Comparison of ENCODE assay signal across 20 cellular contexts in genomic region chr6:82374481-82374880, GRCh38. TPM values are rescaled to one million over a fixed set of nuclear protein-coding genes. Genes with fewer than 3 reads are reported as not detected.
DNase-seq lines count a peak whose midpoint lies in the region; ATAC-seq and TF ChIP-seq lines count a peak whose summit lies in the region.
"Had no signal": no experiment of that assay in that cellular context is flagged by ENCODE, and none has a peak within 500 bp of the region (broad histone marks: within the 10 kb centered on the region; RNA-seq: fewer than 3 reads in every experiment).

No MANE protein-coding gene starts in this region.

- no peak overlapping the region for H3K4ac ChIP-seq in mesenchymal stem cell (ENCODE audit: low read depth in 1 of 2, low read length in 2 of 2)

- no peak overlapping the region for H4K8ac ChIP-seq in mesenchymal stem cell (ENCODE audit: low read length)

- peak overlapping the region in 1 of 2 experiments; percentile 41 for H3K14ac ChIP-seq in mesenchymal stem cell (ENCODE audit: low read length in 2 of 2)

- H3K27ac ChIP-seq in Panc1 (ENCODE audit: low read length) (no peak overlapping the region), mesenchymal stem cell (ENCODE audit: low read length, poor library complexity, severe bottlenecking) (no peak overlapping the region)

- H3K27me3 ChIP-seq in Panc1 (ENCODE audit: control insufficient read depth, insufficient read depth, low read length) (no peaks in the 10 kb centered on the region), mesenchymal stem cell (ENCODE audit: control insufficient read depth in 1 of 2, insufficient read depth in 1 of 2, low read length in 2 of 2) (no peaks in the 10 kb centered on the region)

- no peak overlapping the region for H3K18ac ChIP-seq in mesenchymal stem cell (ENCODE audit: low read depth in 1 of 2, low read length in 2 of 2)

- peaks cover 5% of the 10 kb centered on the region for H3K79me1 ChIP-seq in mesenchymal stem cell (replicated peaks; ENCODE audit: low read length, poor library complexity, severe bottlenecking)

- in situ Hi-C loops in Panc1 (cut with HindIII; ENCODE audit: low pct_unique_long_range_greater_than_20kb, low sequenced_read_pairs): no loop called here

- no peak overlapping the region for H2AFZ ChIP-seq in mesenchymal stem cell (ENCODE audit: low read depth, low read length)

- H3K4me3 ChIP-seq in HFF-Myc (replicated peaks; ENCODE audit: low read depth, low read length) (no peak overlapping the region), Panc1 (ENCODE audit: low read depth in 2 of 2, low read length in 2 of 2) (no peak overlapping the region), mesenchymal stem cell (ENCODE audit: insufficient read depth in 1 of 2, low read depth in 1 of 2, low read length in 2 of 2) (no peak overlapping the region)

- CTCF ChIA-PET in Panc1 (lab: Charles Lee): no interaction called here

- no TSS peak for BruUV-seq in Panc1 (replicated peaks; lab: Mats Ljungman, UMichigan)

- TF ChIP-seq CTCF in HFF-Myc (IDR thresholded peaks at IDR 0.05; ENCODE audit: low read depth, low read length, missing control alignments): peak; percentile 9
- 0 out of 2 replicates have a peak, but pooled peaks have one; percentile 12 for TF ChIP-seq CTCF in Panc1 (IDR thresholded peaks at IDR 0.05)

- no peak overlapping the region for H3K4me2 ChIP-seq in mesenchymal stem cell (ENCODE audit: low read length, poor library complexity, severe bottlenecking)

- no peak overlapping the region for H2BK12ac ChIP-seq in mesenchymal stem cell (ENCODE audit: low read length in 2 of 2)

- no peak overlapping the region for H2BK5ac ChIP-seq in mesenchymal stem cell (ENCODE audit: low read depth, low read length, poor library complexity, severe bottlenecking)

- ATAC-seq in Panc1 (no peak), GM21619 (IDR thresholded peaks at IDR 0.05; ENCODE audit: unreplicated experiment) (no peak), HG02759 (IDR thresholded peaks at IDR 0.05; ENCODE audit: unreplicated experiment) (no peak)
- ATAC-seq: T-helper 17 cell had no signal

- no peak overlapping the region for H2BK15ac ChIP-seq in mesenchymal stem cell (ENCODE audit: low read depth, poor library complexity, severe bottlenecking)

- H3K36me3 ChIP-seq in Panc1 (ENCODE audit: control insufficient read depth, insufficient read depth, low read length): no peaks in the 10 kb centered on the region
- peaks cover 2 to 8% of the 10 kb centered on the region in 2 experiments for H3K36me3 ChIP-seq in mesenchymal stem cell (ENCODE audit: control insufficient read depth in 1 of 2, insufficient read depth in 2 of 2, low read depth in 1 of 2, low read length in 2 of 2)

- no peak overlapping the region for H2BK120ac ChIP-seq in mesenchymal stem cell (ENCODE audit: low read depth, low read length)

- POLR2A ChIA-PET in Panc1 (lab: Charles Lee): no interaction called here

- no peak overlapping the region for H3K23ac ChIP-seq in mesenchymal stem cell (ENCODE audit: low read length in 2 of 2)

- H3K4me1 ChIP-seq in Panc1 (ENCODE audit: control insufficient read depth, insufficient read depth, low read length): no peaks in the 10 kb centered on the region; the same call in 1 of the 2 replicates
- H3K4me1 ChIP-seq in mesenchymal stem cell (ENCODE audit: control insufficient read depth, insufficient read depth, low read depth, low read length): no peaks in the 10 kb centered on the region

- H4K91ac ChIP-seq in mesenchymal stem cell (ENCODE audit: low read length): no peak overlapping the region

- DNase-seq in DMS53 (lab: John Stamatoyannopoulos, UW): peak; percentile 21
- no peak for DNase-seq in DMS53 treated with DMSO at 0.1 percent for 48 hours (lab: John Stamatoyannopoulos, UW; ENCODE audit: unreplicated experiment)
- no peak for DNase-seq in HFF-Myc (ENCODE audit: extremely low read depth, low read depth)
- DNase-seq in Panc1 (ENCODE audit: low read depth, low spot score): no peak
- peak; percentile 41 for DNase-seq in mesenchymal stem cell
- DNase-seq in islet precursor cell: no peak
- DNase-seq: 8988T; CD4-positive, CD25-positive, alpha-beta regulatory T cell; NCI-H1105; NCI-H146; NCI-H2029 treated with DMSO at 0.1 percent for 48 hours; NCI-H2171; NCI-H524 treated with DMSO at 0.1 percent for 48 hours; OCI-M1; Right ventricle myocardium superior; SW 1271; T-helper 17 cell had no signal

- H3K9ac ChIP-seq in mesenchymal stem cell (ENCODE audit: low read length): no peak overlapping the region

- H3K9me3 ChIP-seq in Panc1 (ENCODE audit: control insufficient read depth, insufficient read depth, low read depth, low read length) (no peaks in the 10 kb centered on the region), mesenchymal stem cell (ENCODE audit: control insufficient read depth, low read length) (no peaks in the 10 kb centered on the region)

- H2AK5ac ChIP-seq in mesenchymal stem cell (ENCODE audit: low read length, severe bottlenecking): no peak overlapping the region

- intact Hi-C loops in Panc1 (cut with micrococcal nuclease; ENCODE audit: unreplicated experiment): no loop called here

RNA-seq across cellular contexts. Expression of gene TPBG, which starts 10.9 kb away (rescaled TPM):
- total RNA-seq in Panc1 (2021; ENCODE audit: unreplicated experiment): 84.1 TPM
- 60.1 TPM for polyA plus RNA-seq in Panc1 (2012; ENCODE audit: insufficient read length)
- 55.2 TPM for polyA plus RNA-seq in mesenchymal stem cell (2013, experiment 1 of 2)
- polyA plus RNA-seq in mesenchymal stem cell (2013, experiment 2 of 2): 56.5 TPM
- total RNA-seq: CD4-positive, CD25-positive, alpha-beta regulatory T cell had no signal
- polyA plus RNA-seq: CD4-positive, CD25-positive, alpha-beta regulatory T cell; IgD-negative memory B cell had no signal

Comparison
In these comparisons a context has a peak if more than half of its experiments do, and no peak if none do; other contexts are left out.
1. DNase-seq: peak in DMS53 (single experiment) and mesenchymal stem cell (single experiment); none in DMS53 treated with DMSO at 0.1 percent for 48 hours (single experiment), HFF-Myc (single experiment), Panc1 (single experiment) and islet precursor cell (single experiment).